15 cellular contexts compared by ENCODE assay signal in the genomic region with DNA sequence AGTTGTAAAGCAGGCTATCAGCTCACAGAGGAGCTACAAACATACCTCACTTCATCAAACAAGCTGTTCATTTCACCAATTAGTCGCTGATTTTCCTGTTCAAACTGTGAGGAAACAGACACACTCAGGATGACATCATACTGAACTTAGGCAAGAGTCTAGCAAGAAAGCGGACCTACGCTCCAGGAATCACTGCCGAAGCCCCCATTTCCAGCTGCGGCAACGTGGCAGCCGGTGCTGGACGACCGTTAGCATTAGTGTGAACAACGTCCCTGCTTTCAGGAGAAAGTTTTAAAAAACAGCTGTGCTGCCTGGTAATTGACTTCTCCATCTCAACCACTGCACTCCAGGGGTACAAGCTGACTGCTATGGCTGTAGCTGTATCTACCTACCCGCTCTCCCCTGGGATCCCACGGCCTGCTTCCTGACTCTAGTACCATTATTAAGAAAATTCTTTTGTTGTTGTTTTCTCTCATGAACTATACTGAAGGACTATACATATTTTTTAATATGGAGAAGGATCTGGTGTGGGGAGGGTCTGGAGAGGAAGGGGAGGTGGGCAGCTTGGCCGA.
"Had no signal": no experiment of that assay in that cellular context is flagged by ENCODE, and none has a peak within 500 bp of the region (broad histone marks: within the 10 kb centered on the region; RNA-seq: fewer than 3 reads in every experiment).

No MANE protein-coding gene starts in this region.

- H3K27me3 Mint-ChIP-seq: activated naive CD8-positive, alpha-beta T cell treated with anti-CD3 and anti-CD28 coated beads, Interleukin-2, amount 10 ng/mL, durations not matched to agents 7 days and 5 days had no signal

- H3K27ac ChIP-seq: body of pancreas, colonic mucosa, gastrocnemius medialis, skin epidermis had no signal

- H3K9me3 ChIP-seq: body of pancreas, colonic mucosa, gastrocnemius medialis had no signal

- H3K4me3 Mint-ChIP-seq: activated naive CD8-positive, alpha-beta T cell treated with anti-CD3 and anti-CD28 coated beads, Interleukin-2, amount 10 ng/mL, durations not matched to agents 7 days and 5 days; mesothelial cell of epicardium; nephron progenitor cell had no signal

- H3K27me3 ChIP-seq: body of pancreas, colonic mucosa, gastrocnemius medialis had no signal

- H3K27ac Mint-ChIP-seq: activated naive CD8-positive, alpha-beta T cell treated with anti-CD3 and anti-CD28 coated beads, Interleukin-2, amount 10 ng/mL, durations not matched to agents 7 days and 5 days; mesothelial cell of epicardium; nephron progenitor cell had no signal

- DNase-seq: activated CD4-positive, CD25-positive, alpha-beta regulatory T cell treated with anti-CD3 and anti-CD28 coated beads, Interleukin-2, amount 50 U/mL, for 72 hours; activated naive CD8-positive, alpha-beta T cell treated with anti-CD3 and anti-CD28 coated beads, Interleukin-2, amount 10 ng/mL, durations not matched to agents 7 days and 5 days; activated T-cell treated with anti-CD3 and anti-CD28 coated beads for 4 hours; body of pancreas; caudate nucleus; gastrocnemius medialis; kidney; nephron progenitor cell; nucleus accumbens; stimulated activated CD4-positive, alpha-beta T cell treated with anti-CD3 and anti-CD28 coated beads, Interleukin-15, amount 100 ng/mL, for 24 hours; stimulated activated CD4-positive, alpha-beta T cell treated with anti-CD3 and anti-CD28 coated beads, Interleukin-2, amount 100 ng/mL, for 48 hours had no signal

- H3K4me1 ChIP-seq: body of pancreas, colonic mucosa, gastrocnemius medialis had no signal

- H3K9me3 Mint-ChIP-seq: activated naive CD8-positive, alpha-beta T cell treated with anti-CD3 and anti-CD28 coated beads, Interleukin-2, amount 10 ng/mL, durations not matched to agents 7 days and 5 days; mesothelial cell of epicardium; nephron progenitor cell had no signal

- H3K4me3 ChIP-seq: body of pancreas, colonic mucosa, gastrocnemius medialis, lung, skin epidermis had no signal

- H3K4me1 Mint-ChIP-seq: activated naive CD8-positive, alpha-beta T cell treated with anti-CD3 and anti-CD28 coated beads, Interleukin-2, amount 10 ng/mL, durations not matched to agents 7 days and 5 days; mesothelial cell of epicardium had no signal
